In the genomic region with DNA sequence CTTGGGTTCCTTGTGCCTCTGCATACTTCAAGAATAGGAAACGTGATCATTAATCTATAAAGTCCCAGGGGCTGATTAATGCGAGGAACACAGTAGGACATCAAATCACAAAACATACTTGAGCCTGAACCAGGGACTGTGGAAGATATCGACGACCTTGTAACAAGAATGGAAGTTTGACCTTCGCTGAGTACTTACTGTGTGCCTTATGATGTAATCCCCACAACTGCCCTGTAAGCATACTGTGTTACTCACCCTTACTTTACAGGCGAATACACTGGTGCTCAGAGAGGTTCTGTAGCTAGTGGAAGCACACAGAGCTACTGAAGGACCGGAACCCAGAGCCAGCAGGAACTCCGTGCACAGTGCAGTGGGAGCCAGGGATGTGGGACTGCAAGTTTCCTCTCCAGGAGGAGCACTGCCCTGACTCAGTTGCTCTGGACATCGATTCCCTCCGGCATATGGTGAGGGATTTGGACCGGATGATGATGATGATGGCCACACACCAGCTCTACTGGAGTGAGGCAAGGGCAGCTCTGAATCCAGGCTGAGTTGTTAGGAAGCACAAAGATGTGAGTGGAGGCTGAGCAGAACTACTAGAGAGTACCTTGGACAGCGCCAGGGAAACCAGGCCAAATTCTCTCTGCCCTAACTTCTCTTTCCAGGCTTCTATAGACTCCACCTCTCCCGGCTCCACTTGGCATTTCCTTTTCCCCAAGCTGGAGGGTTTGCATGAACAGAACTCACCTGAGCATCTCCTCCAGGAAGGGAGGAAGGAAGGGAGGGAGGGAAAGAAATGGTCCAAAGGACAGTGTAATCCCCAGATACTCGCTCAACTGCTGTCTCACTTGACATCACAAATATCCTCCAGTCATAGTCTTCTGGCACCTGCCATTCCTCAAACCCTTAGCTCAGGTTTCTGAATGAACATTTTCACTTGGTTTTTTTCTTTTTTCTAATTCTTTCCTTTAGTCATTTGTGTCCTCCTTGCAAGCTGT, we compare ENCODE assay signal across 11 cellular contexts. TPM values are rescaled to one million over a fixed set of nuclear protein-coding genes. Genes with fewer than 3 reads are reported as not detected.
DNase-seq lines count a peak whose midpoint lies in the region; ATAC-seq and TF ChIP-seq lines count a peak whose summit lies in the region.
"Had no signal": no experiment of that assay in that cellular context is flagged by ENCODE, and none has a peak within 500 bp of the region (broad histone marks: within the 10 kb centered on the region; RNA-seq: fewer than 3 reads in every experiment).

No MANE protein-coding gene starts in this region.

- no peak for TF ChIP-seq POLR2A in adrenal gland (IDR thresholded peaks at IDR 0.05)

- H3K36me3 ChIP-seq in adrenal gland (replicated peaks in 1 of 2) (no peaks in the 10 kb centered on the region), iPS-18a (ENCODE audit: control insufficient read depth, low read depth, low read length) (no peaks in the 10 kb centered on the region)

- peak; percentile 58 for DNase-seq in AG08395 (ENCODE audit: low spot score)
- peak; percentile 18 to 19 for DNase-seq in HL-60 (ENCODE audit: low read depth in 1 of 2, low spot score in 1 of 2)
- DNase-seq in adrenal gland: peak in 4 of 7 donors; percentile 13 to 23 (median 18)
- DNase-seq in GM10248 (ENCODE audit: extremely low spot score): no peak
- no peak for DNase-seq in globus pallidus (ENCODE audit: low spot score)
- DNase-seq in NCI-H1436 (lab: John Stamatoyannopoulos, UW): no peak
- DNase-seq: DMS79 treated with DMSO at 0.1 percent for 48 hours; stimulated activated CD4-positive, alpha-beta T cell treated with anti-CD3 and anti-CD28 coated beads, Interleukin-2, amount 100 ng/mL, for 48 hours had no signal

- H3K9ac ChIP-seq in iPS-18a (ENCODE audit: low read length): no peak overlapping the region

- H3K9me3 ChIP-seq in adrenal gland (replicated peaks in 1 of 3) (no peaks in the 10 kb centered on the region), iPS-18a (ENCODE audit: control insufficient read depth, low read depth, low read length) (no peaks in the 10 kb centered on the region)

- H3K27me3 ChIP-seq in HL-60 (ENCODE audit: insufficient read depth, poor library complexity, severe bottlenecking) (peaks cover 34% of the 10 kb centered on the region), adrenal gland (peaks cover 27% of the 10 kb centered on the region), iPS-18a (ENCODE audit: control insufficient read depth, insufficient read depth, low read length) (peaks cover 72% of the 10 kb centered on the region)

- H3K27ac ChIP-seq in HL-60 (replicated peaks): no peak overlapping the region
- H3K27ac ChIP-seq in adrenal gland: no peak overlapping the region
- no peak overlapping the region for H3K27ac ChIP-seq in iPS-18a (ENCODE audit: low read length)

- no peak for ATAC-seq in HG03354 (IDR thresholded peaks at IDR 0.05; ENCODE audit: poor library complexity, severe bottlenecking, unreplicated experiment)
- ATAC-seq: activated naive CD4-positive, alpha-beta T cell treated with anti-CD3 and anti-CD28 coated beads, Interleukin-2, amount 50 U/mL, for 72 hours had no signal

- POLR2A ChIA-PET in GM10248 (lab: Yijun Ruan, JAX): no interaction called here

- H3K4me1 ChIP-seq in adrenal gland (replicated peaks in 1 of 2) (no peaks in the 10 kb centered on the region), iPS-18a (ENCODE audit: control insufficient read depth, low read depth, low read length) (no peaks in the 10 kb centered on the region)

- H3K4me3 ChIP-seq in HL-60 (replicated peaks; ENCODE audit: insufficient read depth, low read length): no peak overlapping the region
- no peak overlapping the region for H3K4me3 ChIP-seq in adrenal gland
- H3K4me3 ChIP-seq in iPS-18a (ENCODE audit: low read length): peak overlapping the region; percentile 43

- intact Hi-C loops in adrenal gland (cut with DNase I): no loop called here

- CTCF ChIA-PET in GM10248 (lab: Yijun Ruan, JAX): no interaction called here

- TF ChIP-seq CTCF in HL-60 (IDR thresholded peaks at IDR 0.05; ENCODE audit: insufficient read depth, low read length): no peak
- TF ChIP-seq CTCF in adrenal gland (IDR thresholded peaks at IDR 0.05): no peak
- TF ChIP-seq CTCF in GM10248 (IDR thresholded peaks at IDR 0.05; ENCODE audit: control extremely low read depth, extremely low read depth, low read depth, missing control alignments): no peak

- 53 to 60% (median 59%) methylated on average over 12 to 14 of the region's 14 CpGs for WGBS in adrenal gland, 4 donors

RNA-seq across cellular contexts. Expression of a gene that starts 1.5 kb away (rescaled TPM):
- 1 to 10 TPM in 7 of 8 donors, under 1 TPM in 1; 0.70 to 9.0 (median 5.0) TPM for total RNA-seq in adrenal gland
- polyA plus RNA-seq in adrenal gland: 1 to 10 TPM; 1.0 to 5.1 (median 1.4) TPM
- total RNA-seq: activated naive CD4-positive, alpha-beta T cell treated with anti-CD3 and anti-CD28 coated beads, Interleukin-2, amount 50 U/mL, for 72 hours had no signal

Comparison
In these comparisons a context has a peak if more than half of its experiments do, and no peak if none do; other contexts are left out.
1. DNase-seq: peak in AG08395 (single experiment), HL-60 (2 of 2) and adrenal gland (4 of 7); none in GM10248 (single experiment), globus pallidus (single experiment) and NCI-H1436 (single experiment).